Comparison of ENCODE assay signal across 13 cellular contexts in genomic region chr1:93056214-93056613, GRCh38. TPM values are rescaled to one million over a fixed set of nuclear protein-coding genes. Genes with fewer than 3 reads are reported as not detected.
DNase-seq lines count a peak whose midpoint lies in the region; ATAC-seq and TF ChIP-seq lines count a peak whose summit lies in the region.
"Had no signal": no experiment of that assay in that cellular context is flagged by ENCODE, and none has a peak within 500 bp of the region (broad histone marks: within the 10 kb centered on the region; RNA-seq: fewer than 3 reads in every experiment).

No MANE protein-coding gene starts in this region.

- H3K27me3 ChIP-seq in endodermal cell (ENCODE audit: control insufficient read depth, insufficient read depth, low read length, poor library complexity, severe bottlenecking) = peaks cover 7% of the 10 kb centered on the region
- peaks cover 9% of the 10 kb centered on the region for H3K27me3 ChIP-seq in osteoblast (ENCODE audit: insufficient read depth, low read length)
- H3K27me3 ChIP-seq in right atrium auricular region = no peaks in the 10 kb centered on the region
- H3K27me3 ChIP-seq: spleen had no signal

- H3K4me3 ChIP-seq in endodermal cell (ENCODE audit: low read length) (no peak overlapping the region), osteoblast (ENCODE audit: insufficient read depth, low read length) (no peak overlapping the region), right atrium auricular region (no peak overlapping the region)
- H3K4me3 ChIP-seq: spleen had no signal

- no peak overlapping the region for H3K9ac ChIP-seq in endodermal cell (ENCODE audit: extremely low read depth, low read length, poor library complexity, severe bottlenecking)

- H3K27ac ChIP-seq in endodermal cell (ENCODE audit: low read depth, low read length) = no peak overlapping the region
- H3K27ac ChIP-seq in osteoblast (ENCODE audit: low read depth, low read length) = no peak overlapping the region
- no peak overlapping the region for H3K27ac ChIP-seq in right atrium auricular region
- H3K27ac ChIP-seq: spleen had no signal

- no peaks in the 10 kb centered on the region for H4K20me1 ChIP-seq in osteoblast (ENCODE audit: insufficient read depth, low read length)

- no peak overlapping the region for H3K27ac Mint-ChIP-seq in activated CD4-positive, alpha-beta T cell treated with anti-CD3 and anti-CD28 coated beads, Interleukin-2, amount 10 ng/mL, durations not matched to agents 24 days and 14 days
- no peak overlapping the region for H3K27ac Mint-ChIP-seq in endodermal cell
- H3K27ac Mint-ChIP-seq: activated B cell treated with CpG ODN at 0.5 μM for 24 hours; activated naive CD8-positive, alpha-beta T cell treated with anti-CD3 and anti-CD28 coated beads, Interleukin-2, amount 10 ng/mL, durations not matched to agents 7 days and 5 days; stimulated activated effector memory CD8-positive, alpha-beta T cell treated with anti-CD3 and anti-CD28 coated beads, Interleukin-12 subunit alpha, Interleukin-12 subunit beta, amount 100 ng/mL, for 72 hours had no signal

- ATAC-seq in HG02678 (IDR thresholded peaks at IDR 0.05; ENCODE audit: unreplicated experiment) = no peak
- ATAC-seq: esophagus mucosa; stimulated activated effector memory CD8-positive, alpha-beta T cell treated with anti-CD3 and anti-CD28 coated beads, Interleukin-12 subunit alpha, Interleukin-12 subunit beta, amount 100 ng/mL, for 72 hours had no signal

- TF ChIP-seq CTCF in endodermal cell (conservative IDR thresholded peaks at IDR 0.05) (peak; percentile 33), osteoblast (IDR thresholded peaks at IDR 0.05; ENCODE audit: extremely low read depth, low read depth, low read length) (no peak), right atrium auricular region (IDR thresholded peaks at IDR 0.05) (no peak)

- no peaks in the 10 kb centered on the region for H3K36me3 ChIP-seq in endodermal cell (ENCODE audit: control insufficient read depth, insufficient read depth, low read length)
- no peaks in the 10 kb centered on the region for H3K36me3 ChIP-seq in osteoblast (ENCODE audit: insufficient read depth, low read length)
- no peaks in the 10 kb centered on the region for H3K36me3 ChIP-seq in right atrium auricular region
- H3K36me3 ChIP-seq: spleen had no signal

- 31 to 40% methylated on average over 4 of the region's 4 CpGs for WGBS in endodermal cell (ENCODE audit: insufficient coverage in 1 of 2, insufficient read length in 1 of 2), 2 experiments

- no peaks in the 10 kb centered on the region for H3K9me3 Mint-ChIP-seq in activated CD4-positive, alpha-beta T cell treated with anti-CD3 and anti-CD28 coated beads, Interleukin-2, amount 10 ng/mL, durations not matched to agents 24 days and 14 days
- H3K9me3 Mint-ChIP-seq in endodermal cell = no peaks in the 10 kb centered on the region
- H3K9me3 Mint-ChIP-seq: activated B cell treated with CpG ODN at 0.5 μM for 24 hours; stimulated activated effector memory CD8-positive, alpha-beta T cell treated with anti-CD3 and anti-CD28 coated beads, Interleukin-12 subunit alpha, Interleukin-12 subunit beta, amount 100 ng/mL, for 72 hours had no signal

- intact Hi-C loops in activated CD4-positive, alpha-beta T cell treated with anti-CD3 and anti-CD28 coated beads, Interleukin-2, amount 10 ng/mL, durations not matched to agents 24 days and 14 days (cut with micrococcal nuclease) = no loop called here
- intact Hi-C loops in head of caudate nucleus (cut with DNase I) = no loop called here

- H3K4me1 ChIP-seq in endodermal cell (ENCODE audit: control insufficient read depth, insufficient read depth, low read length) (peaks cover 5% of the 10 kb centered on the region), osteoblast (ENCODE audit: insufficient read depth, low read length) (no peaks in the 10 kb centered on the region), right atrium auricular region (no peaks in the 10 kb centered on the region)
- H3K4me1 ChIP-seq: spleen had no signal

- no peak overlapping the region for H3K4me2 ChIP-seq in osteoblast (ENCODE audit: insufficient read depth, low read length)

- H3K4me3 Mint-ChIP-seq in activated CD4-positive, alpha-beta T cell treated with anti-CD3 and anti-CD28 coated beads, Interleukin-2, amount 10 ng/mL, durations not matched to agents 24 days and 14 days = no peak overlapping the region
- H3K4me3 Mint-ChIP-seq in endodermal cell = no peak overlapping the region
- H3K4me3 Mint-ChIP-seq: activated B cell treated with CpG ODN at 0.5 μM for 24 hours; activated naive CD8-positive, alpha-beta T cell treated with anti-CD3 and anti-CD28 coated beads, Interleukin-2, amount 10 ng/mL, durations not matched to agents 7 days and 5 days; stimulated activated effector memory CD8-positive, alpha-beta T cell treated with anti-CD3 and anti-CD28 coated beads, Interleukin-12 subunit alpha, Interleukin-12 subunit beta, amount 100 ng/mL, for 72 hours had no signal

- H3K27me3 Mint-ChIP-seq in activated CD4-positive, alpha-beta T cell treated with anti-CD3 and anti-CD28 coated beads, Interleukin-2, amount 10 ng/mL, durations not matched to agents 24 days and 14 days = peaks cover 30% of the 10 kb centered on the region
- peaks cover 4% of the 10 kb centered on the region for H3K27me3 Mint-ChIP-seq in endodermal cell (ENCODE audit: insufficient read depth)

- no peaks in the 10 kb centered on the region for H3K79me2 ChIP-seq in osteoblast (ENCODE audit: insufficient read depth, low read length)

- H2AFZ ChIP-seq in osteoblast (ENCODE audit: low read length) = no peak overlapping the region

- DNase-seq in activated CD4-positive, alpha-beta T cell treated with anti-CD3 and anti-CD28 coated beads, Interleukin-2, amount 10 ng/mL, durations not matched to agents 24 days and 14 days = peak; percentile 77
- DNase-seq in activated CD4-positive, alpha-beta T cell treated with anti-CD3 and anti-CD28 coated beads, Interleukin-2, amount 50 U/mL, for 48 hours = no peak
- DNase-seq in endodermal cell = peak; percentile 82
- DNase-seq in osteoblast (ENCODE audit: insufficient read length, low spot score, missing footprints) = peak; percentile 73
- no peak for DNase-seq in head of caudate nucleus
- DNase-seq in right atrium auricular region (ENCODE audit: low spot score) = no peak
- DNase-seq: activated B cell treated with CpG ODN at 0.5 μM for 24 hours; activated naive CD8-positive, alpha-beta T cell treated with anti-CD3 and anti-CD28 coated beads, Interleukin-2, amount 10 ng/mL, durations not matched to agents 7 days and 5 days; spleen had no signal

- H3K4me1 Mint-ChIP-seq in activated CD4-positive, alpha-beta T cell treated with anti-CD3 and anti-CD28 coated beads, Interleukin-2, amount 10 ng/mL, durations not matched to agents 24 days and 14 days = peaks cover 3% of the 10 kb centered on the region
- peaks cover 18% of the 10 kb centered on the region for H3K4me1 Mint-ChIP-seq in endodermal cell
- H3K4me1 Mint-ChIP-seq: activated B cell treated with CpG ODN at 0.5 μM for 24 hours; activated naive CD8-positive, alpha-beta T cell treated with anti-CD3 and anti-CD28 coated beads, Interleukin-2, amount 10 ng/mL, durations not matched to agents 7 days and 5 days; stimulated activated effector memory CD8-positive, alpha-beta T cell treated with anti-CD3 and anti-CD28 coated beads, Interleukin-12 subunit alpha, Interleukin-12 subunit beta, amount 100 ng/mL, for 72 hours had no signal

- H3K9me3 ChIP-seq in endodermal cell (ENCODE audit: control insufficient read depth, low read length) (no peaks in the 10 kb centered on the region), osteoblast (ENCODE audit: low read depth, low read length) (no peaks in the 10 kb centered on the region), right atrium auricular region (no peaks in the 10 kb centered on the region)
- H3K9me3 ChIP-seq: spleen had no signal

- H3K36me3 Mint-ChIP-seq in activated CD4-positive, alpha-beta T cell treated with anti-CD3 and anti-CD28 coated beads, Interleukin-2, amount 10 ng/mL, durations not matched to agents 24 days and 14 days (ENCODE audit: low read depth) = no peaks in the 10 kb centered on the region
- no peaks in the 10 kb centered on the region for H3K36me3 Mint-ChIP-seq in endodermal cell (ENCODE audit: low read depth)
- H3K36me3 Mint-ChIP-seq: activated naive CD8-positive, alpha-beta T cell treated with anti-CD3 and anti-CD28 coated beads, Interleukin-2, amount 10 ng/mL, durations not matched to agents 7 days and 5 days; stimulated activated effector memory CD8-positive, alpha-beta T cell treated with anti-CD3 and anti-CD28 coated beads, Interleukin-12 subunit alpha, Interleukin-12 subunit beta, amount 100 ng/mL, for 72 hours had no signal

TF ChIP-seq in PFSK-1, 5 proteins besides CTCF, POLR2A, EP300 and RAD21 (continues in another document):
- TF ChIP-seq SIN3A (IDR thresholded peaks at IDR 0.05; ENCODE audit: borderline replicate concordance, insufficient read depth, low read length) (no peak), POLR2AphosphoS5 (IDR thresholded peaks at IDR 0.05; ENCODE audit: low read depth, low read length) (no peak)

RNA-seq across cellular contexts. Expression of gene MTF2, which starts 22.9 kb away (rescaled TPM):
- total RNA-seq in activated CD4-positive, alpha-beta T cell treated with anti-CD3 and anti-CD28 coated beads, Interleukin-2, amount 10 ng/mL, durations not matched to agents 24 days and 14 days = 63.7 and 64.3 TPM in 2 replicates
- polyA plus RNA-seq in PFSK-1 (2012; ENCODE audit: insufficient read length, low read depth) = 13.4 TPM
- 100 to 1,000 TPM in 1 of 2 donors, 10 to 100 TPM in 1; 85.0 to 103 TPM for total RNA-seq in endodermal cell
- polyA plus RNA-seq in endodermal cell (2013, experiment 1 of 2) = 59.7 TPM
- polyA plus RNA-seq in endodermal cell (2013, experiment 2 of 2) = 59.7 TPM
- 15.9 and 21.8 TPM in 2 replicates for total RNA-seq in osteoblast
- 1 to 10 TPM; 6.2 to 6.3 TPM for total RNA-seq in right atrium auricular region

Comparison
In these comparisons a context has a peak if more than half of its experiments do, and no peak if none do; other contexts are left out.
1. DNase-seq: peak in activated CD4-positive, alpha-beta T cell treated with anti-CD3 and anti-CD28 coated beads, Interleukin-2, amount 10 ng/mL, durations not matched to agents 24 days and 14 days (single experiment), endodermal cell (single experiment) and osteoblast (single experiment); none in activated CD4-positive, alpha-beta T cell treated with anti-CD3 and anti-CD28 coated beads, Interleukin-2, amount 50 U/mL, for 48 hours (0 of 2), head of caudate nucleus (0 of 42) and right atrium auricular region (single experiment).